Comparison of ENCODE assay signal across 18 cellular contexts in the genomic region with DNA sequence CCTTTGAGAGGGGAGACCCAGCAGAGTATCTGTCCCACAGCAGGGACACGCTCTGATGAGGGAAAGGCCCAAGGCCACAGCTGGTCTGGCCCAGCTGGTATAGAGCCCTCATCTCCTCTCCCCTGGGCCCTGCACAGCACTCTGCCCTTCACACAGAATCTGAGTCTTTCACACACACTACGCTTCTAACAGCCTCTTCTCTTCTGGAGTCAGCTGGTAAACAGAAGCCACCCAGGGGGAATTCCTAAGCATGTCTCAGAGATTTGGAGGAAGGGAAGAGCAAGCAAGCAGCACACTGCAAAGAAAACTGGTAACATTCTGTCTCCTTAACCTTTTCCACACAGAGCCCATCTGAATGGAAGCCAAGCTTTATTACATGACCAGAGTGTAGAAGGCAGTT.
A peak's percentile ranks its signal among the peaks of the same experiment; 100 is the strongest.
DNase-seq lines count a peak whose midpoint lies in the region; ATAC-seq and TF ChIP-seq lines count a peak whose summit lies in the region.
"Had no signal": no experiment of that assay in that cellular context is flagged by ENCODE, and none has a peak within 500 bp of the region (broad histone marks: within the 10 kb centered on the region; RNA-seq: fewer than 3 reads in every experiment).

No MANE protein-coding gene starts in this region.

- no peaks in the 10 kb centered on the region for H4K20me1 ChIP-seq in mammary epithelial cell (ENCODE audit: insufficient read depth, low read length)

- DNase-seq in mammary epithelial cell (peak; percentile 19), MCF 10A (ENCODE audit: unreplicated experiment) (no peak), astrocyte of the hippocampus (ENCODE audit: low read depth, low spot score) (peak; percentile 28), skeletal muscle cell (ENCODE audit: low read depth) (peak; percentile 57), hippocampal formation (lab: John Stamatoyannopoulos, UW) (no peak), caudate nucleus (lab: John Stamatoyannopoulos, UW) (no peak)
- DNase-seq: activated gamma-delta T cell treated with Interleukin-2 at 50 U/mL for 16 hours; brain microvascular endothelial cell; CD4-positive, CD25-positive, alpha-beta regulatory T cell; DMS79 treated with DMSO at 0.1 percent for 48 hours; esophagus squamous epithelium; Karpas-422; NCI-H1105 treated with DMSO at 0.1 percent for 48 hours; NCI-H2227 treated with DMSO at 0.1 percent for 48 hours; stomach had no signal

- no peak overlapping the region for H3K4me2 ChIP-seq in mammary epithelial cell (ENCODE audit: insufficient read depth, low read depth, low read length)

- H3K9me3 ChIP-seq in mammary epithelial cell (replicated peaks; ENCODE audit: insufficient read depth, low read length) = no peaks in the 10 kb centered on the region
- H3K9me3 ChIP-seq: esophagus squamous epithelium, stomach, vagina had no signal

- dilution Hi-C loops in mammary epithelial cell (cut with HindIII; ENCODE audit: low sequenced_read_pairs) = no loop called here

- no peak overlapping the region for H3K9ac ChIP-seq in mammary epithelial cell (ENCODE audit: insufficient read depth, low read length)

- WGBS in mammary epithelial cell (ENCODE audit: low coverage, missing lambda C conversion rate) = 100% methylated on average over 2 of the region's 2 CpGs

- no peaks in the 10 kb centered on the region for H3K27me3 Mint-ChIP-seq in MCF 10A (ENCODE audit: insufficient read depth, unreplicated experiment)

- no TSS peak for BruUV-seq in mammary epithelial cell (replicated peaks; lab: Mats Ljungman, UMichigan)
- BruUV-seq in MCF 10A (replicated peaks; lab: Mats Ljungman, UMichigan) = no TSS peak

- no peak overlapping the region for H3K27ac Mint-ChIP-seq in MCF 10A (ENCODE audit: low read depth, unreplicated experiment)
- H3K27ac Mint-ChIP-seq: CD4-positive, CD25-positive, alpha-beta regulatory T cell had no signal

- no peak overlapping the region for H3K4me3 Mint-ChIP-seq in MCF 10A (ENCODE audit: unreplicated experiment)

- H3K4me3 ChIP-seq in mammary epithelial cell (replicated peaks in 1 of 3; ENCODE audit: insufficient read depth in 1 of 3, low read depth in 2 of 3, low read length in 3 of 3) (no peak overlapping the region), skeletal muscle cell (ENCODE audit: low read depth, low read length) (no peak overlapping the region)
- H3K4me3 ChIP-seq: esophagus squamous epithelium, stomach, vagina had no signal

- POLR2A ChIA-PET in MCF 10A (lab: Yijun Ruan, JAX) = no interaction called here

- H3K27ac ChIP-seq in mammary epithelial cell (ENCODE audit: insufficient read depth, low read depth, low read length) (no peak overlapping the region), caudate nucleus (ENCODE audit: low read depth, low read length) (no peak overlapping the region)
- H3K27ac ChIP-seq: esophagus squamous epithelium, stomach, vagina had no signal

- no peaks in the 10 kb centered on the region for H3K9me3 Mint-ChIP-seq in MCF 10A (ENCODE audit: unreplicated experiment)

- H3K36me3 ChIP-seq in mammary epithelial cell (ENCODE audit: insufficient read depth, low read length) = no peaks in the 10 kb centered on the region
- H3K36me3 ChIP-seq: brain microvascular endothelial cell, vagina had no signal

- H3K79me2 ChIP-seq in mammary epithelial cell (ENCODE audit: insufficient read depth, low read length) = no peaks in the 10 kb centered on the region

- CTCF ChIA-PET in mammary epithelial cell (lab: Charles Lee; ENCODE audit: low non-redundant PET) = no interaction called here
- CTCF ChIA-PET in MCF 10A (lab: Yijun Ruan, JAX) = no interaction called here

- H3K27me3 ChIP-seq in mammary epithelial cell (ENCODE audit: insufficient read depth, low read length) = no peaks in the 10 kb centered on the region
- H3K27me3 ChIP-seq: brain microvascular endothelial cell, esophagus squamous epithelium, stomach, vagina had no signal

- no peak for TF ChIP-seq CTCF in mammary epithelial cell (conservative IDR thresholded peaks at IDR 0.05 in 1 of 2, IDR thresholded peaks at IDR 0.05 in 1 of 2; ENCODE audit: extremely low read depth in 1 of 2, insufficient read depth in 1 of 2, low read depth in 1 of 2, low read length in 2 of 2)
- no peak for TF ChIP-seq CTCF in MCF 10A (IDR thresholded peaks at IDR 0.05; ENCODE audit: unreplicated experiment)

- intact Hi-C loops in mammary epithelial cell (cut with micrococcal nuclease) = no loop called here
- intact Hi-C loops in MCF 10A (cut with micrococcal nuclease) = no loop called here

- no peak overlapping the region for H2AFZ ChIP-seq in mammary epithelial cell (ENCODE audit: low read depth, low read length)

- H3K4me1 Mint-ChIP-seq in MCF 10A (ENCODE audit: insufficient read depth, unreplicated experiment) = no peaks in the 10 kb centered on the region
- H3K4me1 Mint-ChIP-seq: CD4-positive, CD25-positive, alpha-beta regulatory T cell had no signal

- peak; percentile 69 for ATAC-seq in HG02678 (IDR thresholded peaks at IDR 0.05; ENCODE audit: unreplicated experiment)
- no peak for ATAC-seq in GM21723 (IDR thresholded peaks at IDR 0.05; ENCODE audit: unreplicated experiment)

- no peaks in the 10 kb centered on the region for H3K4me1 ChIP-seq in mammary epithelial cell (ENCODE audit: insufficient read depth, low read length)
- H3K4me1 ChIP-seq: esophagus squamous epithelium, stomach, vagina had no signal

- in situ Hi-C loops in mammary epithelial cell (cut with MboI; ENCODE audit: low sequenced_read_pairs in 2 of 2) = no loop called here

- no peaks in the 10 kb centered on the region for H3K36me3 Mint-ChIP-seq in MCF 10A (ENCODE audit: insufficient read depth, unreplicated experiment)
- H3K36me3 Mint-ChIP-seq: CD4-positive, CD25-positive, alpha-beta regulatory T cell had no signal

Comparison
In these comparisons a context has a peak if more than half of its experiments do, and no peak if none do; other contexts are left out.
1. DNase-seq: peak in mammary epithelial cell (single experiment), astrocyte of the hippocampus (single experiment) and skeletal muscle cell (single experiment); none in MCF 10A (single experiment), hippocampal formation (0 of 2) and caudate nucleus (0 of 61).